ENCODE assay signal across 8 cellular contexts in genomic region chr9:99105152-99106043, GRCh38. TPM values are rescaled to one million over a fixed set of nuclear protein-coding genes. Genes with fewer than 3 reads are reported as not detected.
DNase-seq lines count a peak whose midpoint lies in the region; ATAC-seq, FAIRE-seq and TF ChIP-seq lines count a peak whose summit lies in the region.

No MANE protein-coding gene starts in this region.

- H4K20me1 ChIP-seq in astrocyte (ENCODE audit: insufficient read depth, low read length): peaks cover 45% of the 10 kb centered on the region

- no peak for FAIRE-seq in astrocyte (lab: Jason Lieb, UNC)

- peak overlapping the region; percentile 87 to 94 (median 87) for H3K4me3 Mint-ChIP-seq in T-cell
- peak overlapping the region; percentile 86 for H3K4me3 Mint-ChIP-seq in astrocyte (ENCODE audit: unreplicated experiment)

- peak overlapping the region; percentile 88 for H3K9ac ChIP-seq in astrocyte (ENCODE audit: low read length)

- in situ Hi-C loops in Caki2 (cut with HindIII; ENCODE audit: low pct_unique_long_range_greater_than_20kb, low sequenced_read_pairs): no loop called here

- no peak for TF ChIP-seq CTCF in astrocyte (IDR thresholded peaks at IDR 0.05; ENCODE audit: insufficient read depth, low read depth, low read length)

- no peaks in the 10 kb centered on the region for H3K27me3 ChIP-seq in astrocyte (ENCODE audit: insufficient read depth, low read length)

- H3K27ac Mint-ChIP-seq in T-cell (peak overlapping the region; percentile 75 to 90), astrocyte (ENCODE audit: unreplicated experiment) (peak overlapping the region; percentile 49)

- ATAC-seq in GM19452 (IDR thresholded peaks at IDR 0.05; ENCODE audit: unreplicated experiment) (peak; percentile 49), HG03460 (IDR thresholded peaks at IDR 0.05; ENCODE audit: unreplicated experiment) (peak; percentile 49), T-cell (replicated peaks in 1 of 4) (peak in 3 of 4 experiments; percentile 15 to 24 (median 18))

- peak overlapping the region; percentile 76 for H3K4me3 ChIP-seq in astrocyte (ENCODE audit: insufficient read depth, low read depth, low read length)

- H3K36me3 Mint-ChIP-seq in T-cell (no peaks in the 10 kb centered on the region), astrocyte (ENCODE audit: low read depth, unreplicated experiment) (no peaks in the 10 kb centered on the region)

- no peaks in the 10 kb centered on the region for H3K9me3 Mint-ChIP-seq in T-cell
- no peaks in the 10 kb centered on the region for H3K9me3 Mint-ChIP-seq in astrocyte (ENCODE audit: unreplicated experiment)

- peak overlapping the region; percentile 53 for H2AFZ ChIP-seq in astrocyte (ENCODE audit: low read depth, low read length)

- no peaks in the 10 kb centered on the region for H3K27me3 Mint-ChIP-seq in T-cell
- H3K27me3 Mint-ChIP-seq in astrocyte (ENCODE audit: low read depth, unreplicated experiment): no peaks in the 10 kb centered on the region

- POLR2A ChIA-PET in T-cell (lab: Charles Lee): interaction anchor here (0.5 to 1.7 kb wide), 8 partner anchors 11 to 1203 kb away, joined by 3 to 11 read pairs (median 5); no protein-coding TSS in a partner anchor

- peaks cover 58 to 68% (median 64%) of the 10 kb centered on the region in 3 donors for H3K4me1 Mint-ChIP-seq in T-cell
- H3K4me1 Mint-ChIP-seq in astrocyte (ENCODE audit: low read depth, unreplicated experiment): peaks cover 48% of the 10 kb centered on the region

- no peaks in the 10 kb centered on the region for H3K9me3 ChIP-seq in astrocyte (ENCODE audit: insufficient read depth, low read depth, low read length)

- H3K4me1 ChIP-seq in astrocyte (ENCODE audit: insufficient read depth, low read length): peaks cover 21% of the 10 kb centered on the region

- CTCF ChIA-PET in T-cell (lab: Charles Lee): interaction anchor here in 1 of 2 donors (0.6 kb wide), 1 partner anchor 11 kb away, joined by 3 read pairs; no protein-coding TSS in a partner anchor

- peak overlapping the region; percentile 88 for H3K27ac ChIP-seq in astrocyte (ENCODE audit: low read depth, low read length)

- peak overlapping the region; percentile 100 for H3K4me2 ChIP-seq in astrocyte (ENCODE audit: low read length)

- H3K36me3 ChIP-seq in astrocyte (ENCODE audit: insufficient read depth, low read length): no peaks in the 10 kb centered on the region

- H3K79me2 ChIP-seq in astrocyte (ENCODE audit: insufficient read depth, low read length): peaks cover 50% of the 10 kb centered on the region

- DNase-seq in Caki2 (ENCODE audit: low read depth): peak; percentile 69
- peak in 26 of 34 experiments; percentile 2 to 44 (median 16) for DNase-seq in T-cell
- DNase-seq in astrocyte (ENCODE audit: low read depth): peak; percentile 81
- peak in 33 of 51 donors; percentile 9 to 66 (median 37) for DNase-seq in hypothalamus (lab: John Stamatoyannopoulos, UW)
- peak; percentile 85 for DNase-seq in retina
- no peak for DNase-seq in DMS79 treated with DMSO at 0.1 percent for 48 hours (lab: John Stamatoyannopoulos, UW)

RNA-seq across cellular contexts. Expression of gene TGFBR1, which starts 0.5 kb away (rescaled TPM):
- 6.9 and 8.1 TPM in 2 replicates for total RNA-seq in Caki2 (2014; rRNA removed; shearing (Covaris generic); ENCODE audit: low replicate concordance)
- total RNA-seq in T-cell: 10 to 100 TPM; 22.3 to 36.9 (median 31.7) TPM
- 203 and 213 TPM in 2 replicates for total RNA-seq in astrocyte
